Comparison of ENCODE assay signal across 18 cellular contexts in genomic region chr2:103208916-103209315, GRCh38.
"Had no signal": no experiment of that assay in that cellular context is flagged by ENCODE, and none has a peak within 500 bp of the region (broad histone marks: within the 10 kb centered on the region; RNA-seq: fewer than 3 reads in every experiment).

No MANE protein-coding gene starts in this region.

- DNase-seq: effector CD8-positive, alpha-beta T cell; foreskin melanocyte; head of caudate nucleus; kidney; left cardiac atrium; left ventricle myocardium superior; mesenchymal stem cell; naive thymus-derived CD4-positive, alpha-beta T cell; nephron progenitor cell; retina; spleen; stimulated activated CD4-positive, alpha-beta T cell treated with anti-CD3 and anti-CD28 coated beads, Interleukin-15, amount 100 ng/mL, for 24 hours; stimulated activated CD4-positive, alpha-beta T cell treated with anti-CD3 and anti-CD28 coated beads, Interleukin-1b, Interleukin-23, amount 100 ng/mL, for 48 hours; stimulated activated CD4-positive, alpha-beta T cell treated with anti-CD3 and anti-CD28 coated beads, Interleukin-4, amount 100 ng/mL, for 24 hours; tibial artery; upper lobe of right lung had no signal

- ATAC-seq: left cardiac atrium; left ventricle myocardium superior; naive thymus-derived CD4-positive, alpha-beta T cell; sciatic nerve; stimulated activated memory B cell treated with anti-CD40 and anti-IgM and Interleukin-4, amounts not matched to agents 10 μg/mL and 1 μg/mL and 100 μg/mL, for 72 hours; upper lobe of right lung had no signal
